ENCODE assay signal across 1 cellular context in the genomic region with DNA sequence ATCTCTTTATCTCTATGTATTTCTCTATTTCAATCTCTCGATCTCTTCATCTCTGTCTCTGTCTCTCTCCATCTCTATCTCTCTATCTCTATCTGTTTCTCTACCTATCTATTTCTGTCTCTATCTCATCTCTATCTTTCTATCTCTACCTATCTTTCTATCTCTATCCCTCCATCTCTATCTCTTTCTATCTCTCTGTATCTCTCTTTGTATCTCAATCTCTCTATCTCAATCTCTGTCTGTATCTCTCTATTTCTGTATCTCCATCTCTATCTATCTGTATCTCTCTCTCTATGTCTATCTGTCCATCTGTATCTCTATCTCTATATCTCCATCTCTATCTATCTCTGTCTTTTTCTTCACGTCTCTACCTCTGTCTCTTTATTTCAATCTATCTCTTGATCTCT.
TF ChIP-seq lines count a peak whose summit lies in the region.

No MANE protein-coding gene starts in this region.

TF ChIP-seq in SK-N-SH treated with all-trans-retinoic acid at 6 μM for 48 hours, 23 proteins besides CTCF, POLR2A, EP300 and RAD21 (continued from another document):
- TF ChIP-seq, protein P1, sequence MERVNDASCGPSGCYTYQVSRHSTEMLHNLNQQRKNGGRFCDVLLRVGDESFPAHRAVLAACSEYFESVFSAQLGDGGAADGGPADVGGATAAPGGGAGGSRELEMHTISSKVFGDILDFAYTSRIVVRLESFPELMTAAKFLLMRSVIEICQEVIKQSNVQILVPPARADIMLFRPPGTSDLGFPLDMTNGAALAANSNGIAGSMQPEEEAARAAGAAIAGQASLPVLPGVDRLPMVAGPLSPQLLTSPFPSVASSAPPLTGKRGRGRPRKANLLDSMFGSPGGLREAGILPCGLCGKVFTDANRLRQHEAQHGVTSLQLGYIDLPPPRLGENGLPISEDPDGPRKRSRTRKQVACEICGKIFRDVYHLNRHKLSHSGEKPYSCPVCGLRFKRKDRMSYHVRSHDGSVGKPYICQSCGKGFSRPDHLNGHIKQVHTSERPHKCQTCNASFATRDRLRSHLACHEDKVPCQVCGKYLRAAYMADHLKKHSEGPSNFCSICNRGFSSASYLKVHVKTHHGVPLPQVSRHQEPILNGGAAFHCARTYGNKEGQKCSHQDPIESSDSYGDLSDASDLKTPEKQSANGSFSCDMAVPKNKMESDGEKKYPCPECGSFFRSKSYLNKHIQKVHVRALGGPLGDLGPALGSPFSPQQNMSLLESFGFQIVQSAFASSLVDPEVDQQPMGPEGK (CRISPR knock-in tag; IDR thresholded peaks at IDR 0.05; ENCODE audit: borderline replicate concordance) = no peak
- TF ChIP-seq CSDC2 (CRISPR knock-in tag; IDR thresholded peaks at IDR 0.05) = no peak
